In genomic region chr17:10772425-10773380, GRCh38 we compare ENCODE assay signal across 1 cellular context.
TF ChIP-seq lines count a peak whose summit lies in the region.

No MANE protein-coding gene starts in this region.

TF ChIP-seq in GM23338, 12 proteins besides CTCF, POLR2A, EP300 and RAD21 (continued from another document):
- TF ChIP-seq POLR2AphosphoS5 (IDR thresholded peaks at IDR 0.05; ENCODE audit: low read depth), result no peak
- no peak for TF ChIP-seq NANOG (IDR thresholded peaks at IDR 0.05; ENCODE audit: borderline replicate concordance)
- TF ChIP-seq EZH2 (IDR thresholded peaks at IDR 0.05; ENCODE audit: low read depth, unreplicated experiment), result no peak
- no peak for TF ChIP-seq EZH2phosphoT487 (IDR thresholded peaks at IDR 0.05; ENCODE audit: unreplicated experiment)
- no peak for TF ChIP-seq REST (IDR thresholded peaks at IDR 0.05; ENCODE audit: unreplicated experiment)
- no peak for TF ChIP-seq ZNF331 (CRISPR knock-in tag; IDR thresholded peaks at IDR 0.05; ENCODE audit: low read depth)
- TF ChIP-seq STAT1 (IDR thresholded peaks at IDR 0.05; ENCODE audit: unreplicated experiment), result no peak
- no peak for TF ChIP-seq JUNB (IDR thresholded peaks at IDR 0.05; ENCODE audit: unreplicated experiment)
TF ChIP-seq in GM23338: peak in this region for 0.
